ENCODE assay signal across 14 cellular contexts in the genomic region with DNA sequence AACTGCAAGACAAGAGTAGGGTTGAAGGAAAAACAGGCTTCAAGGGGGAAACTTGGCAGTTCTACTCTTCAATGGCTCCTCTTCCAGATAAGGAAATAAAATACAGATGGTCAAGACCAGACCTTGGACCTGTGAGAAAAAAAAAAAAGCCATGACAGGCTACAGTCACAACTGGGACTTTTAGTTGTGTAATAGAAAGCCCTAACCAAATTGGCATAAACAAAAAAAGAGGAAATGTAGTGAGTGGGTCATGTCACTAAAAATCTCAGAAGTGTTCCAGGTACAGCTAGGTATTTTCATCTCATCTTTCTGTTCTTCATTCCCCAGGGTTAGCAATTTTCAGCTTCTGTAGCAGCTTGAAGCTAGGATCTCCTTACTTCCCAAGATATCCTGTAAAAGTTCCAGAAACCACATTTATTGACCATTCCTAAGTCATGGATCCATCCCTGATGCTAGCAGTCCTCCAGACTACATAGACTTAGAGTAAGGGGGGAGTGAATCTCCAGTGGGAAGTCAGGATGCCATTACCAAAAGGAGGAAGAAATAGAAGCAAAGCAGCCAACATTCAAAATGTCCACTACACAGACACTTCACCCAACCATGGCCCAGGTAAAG.
"Had no signal": no experiment of that assay in that cellular context is flagged by ENCODE, and none has a peak within 500 bp of the region (broad histone marks: within the 10 kb centered on the region; RNA-seq: fewer than 3 reads in every experiment).

No MANE protein-coding gene starts in this region.

- H3K36me3 Mint-ChIP-seq: activated naive CD8-positive, alpha-beta T cell; natural killer cell; stimulated activated effector memory CD8-positive, alpha-beta T cell treated with anti-CD3 and anti-CD28 coated beads, Interleukin-12 subunit alpha, Interleukin-12 subunit beta, amount 100 ng/mL, for 72 hours had no signal

- H3K27ac ChIP-seq: thoracic aorta, upper lobe of right lung, VCaP had no signal

- H3K9me3 ChIP-seq: thoracic aorta, upper lobe of right lung had no signal

- H3K4me1 Mint-ChIP-seq: natural killer cell; stimulated activated effector memory CD8-positive, alpha-beta T cell treated with anti-CD3 and anti-CD28 coated beads, Interleukin-12 subunit alpha, Interleukin-12 subunit beta, amount 100 ng/mL, for 72 hours had no signal

- H3K4me3 Mint-ChIP-seq: activated naive CD8-positive, alpha-beta T cell; activated T-helper 1 cell treated with anti-CD3 and anti-CD28 coated beads, Interleukin-12 subunit alpha, Interleukin-12 subunit beta, Interleukin-2, Interleukin-4 antibody, amounts not matched to agents 30 ng/mL and 10 ng/mL and 1 ng/mL, durations not matched to agents 14 hours and 24 hours and 36 hours; natural killer cell; stimulated activated effector memory CD8-positive, alpha-beta T cell treated with anti-CD3 and anti-CD28 coated beads, Interleukin-12 subunit alpha, Interleukin-12 subunit beta, amount 100 ng/mL, for 72 hours had no signal

- ATAC-seq: esophagus mucosa; natural killer cell; sciatic nerve; stimulated activated effector memory CD8-positive, alpha-beta T cell treated with anti-CD3 and anti-CD28 coated beads, Interleukin-12 subunit alpha, Interleukin-12 subunit beta, amount 100 ng/mL, for 72 hours; upper lobe of right lung had no signal

- H3K9me3 Mint-ChIP-seq: activated T-helper 1 cell treated with anti-CD3 and anti-CD28 coated beads, Interleukin-12 subunit alpha, Interleukin-12 subunit beta, Interleukin-2, Interleukin-4 antibody, amounts not matched to agents 30 ng/mL and 10 ng/mL and 1 ng/mL, durations not matched to agents 14 hours and 24 hours and 36 hours; natural killer cell; stimulated activated effector memory CD8-positive, alpha-beta T cell treated with anti-CD3 and anti-CD28 coated beads, Interleukin-12 subunit alpha, Interleukin-12 subunit beta, amount 100 ng/mL, for 72 hours had no signal

- H3K27ac Mint-ChIP-seq: activated naive CD8-positive, alpha-beta T cell; activated T-helper 1 cell treated with anti-CD3 and anti-CD28 coated beads, Interleukin-12 subunit alpha, Interleukin-12 subunit beta, Interleukin-2, Interleukin-4 antibody, amounts not matched to agents 30 ng/mL and 10 ng/mL and 1 ng/mL, durations not matched to agents 14 hours and 24 hours and 36 hours; natural killer cell; stimulated activated effector memory CD8-positive, alpha-beta T cell treated with anti-CD3 and anti-CD28 coated beads, Interleukin-12 subunit alpha, Interleukin-12 subunit beta, amount 100 ng/mL, for 72 hours had no signal

- H3K4me1 ChIP-seq: upper lobe of right lung had no signal

- H3K4me3 ChIP-seq: smooth muscle cell, thoracic aorta, upper lobe of right lung had no signal

- DNase-seq: activated CD4-positive, alpha-beta T cell treated with anti-CD3 and anti-CD28 coated beads for 1 hour; activated gamma-delta T cell treated with Interleukin-2 at 50 U/mL for 16 hours; effector CD4-positive, alpha-beta T cell; natural killer cell; stimulated activated CD4-positive, alpha-beta T cell treated with anti-CD3 and anti-CD28 coated beads, Interleukin-4, amount 100 ng/mL, for 24 hours; upper lobe of right lung had no signal

- H3K36me3 ChIP-seq: thoracic aorta, upper lobe of right lung had no signal
